Comparison of ENCODE assay signal across 8 cellular contexts in the genomic region with DNA sequence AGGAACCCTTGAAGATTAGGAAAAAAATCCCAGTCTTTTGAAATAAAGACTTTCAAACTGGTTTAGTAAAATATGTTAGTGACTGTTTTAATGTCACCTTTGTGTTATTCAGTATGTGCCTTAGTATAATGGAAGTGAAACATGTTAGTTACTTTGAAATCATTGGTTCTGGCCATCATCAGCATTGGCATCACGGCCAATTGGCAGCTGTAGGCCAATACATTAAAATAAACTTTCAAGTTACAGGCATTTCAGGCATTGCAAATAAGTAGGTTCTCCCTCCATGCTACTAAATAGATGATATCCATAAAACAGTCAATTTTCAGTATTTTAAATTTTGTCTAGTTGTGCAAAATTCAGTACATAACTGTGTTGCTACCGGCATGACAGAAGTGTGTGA. TPM values are rescaled to one million over a fixed set of nuclear protein-coding genes. Genes with fewer than 3 reads are reported as not detected.
DNase-seq lines count a peak whose midpoint lies in the region; ATAC-seq lines count a peak whose summit lies in the region.

No MANE protein-coding gene starts in this region.

- ATAC-seq in HG03378 (IDR thresholded peaks at IDR 0.05; ENCODE audit: unreplicated experiment) (no peak), GM18873 (IDR thresholded peaks at IDR 0.05; ENCODE audit: low FRiP score, unreplicated experiment) (no peak)

- no peaks in the 10 kb centered on the region for H3K27me3 Mint-ChIP-seq in activated CD4-positive, alpha-beta memory T cell treated with anti-CD3 and anti-CD28 coated beads, Interleukin-2, amount 10 ng/mL, durations not matched to agents 7 days and 5 days

- H3K36me3 Mint-ChIP-seq in activated CD4-positive, alpha-beta memory T cell treated with anti-CD3 and anti-CD28 coated beads, Interleukin-2, amount 10 ng/mL, durations not matched to agents 7 days and 5 days (ENCODE audit: low read depth), result peaks cover 37% of the 10 kb centered on the region

- peak overlapping the region; percentile 77 for H3K27ac Mint-ChIP-seq in activated CD4-positive, alpha-beta memory T cell treated with anti-CD3 and anti-CD28 coated beads, Interleukin-2, amount 10 ng/mL, durations not matched to agents 7 days and 5 days

- H3K4me1 Mint-ChIP-seq in activated CD4-positive, alpha-beta memory T cell treated with anti-CD3 and anti-CD28 coated beads, Interleukin-2, amount 10 ng/mL, durations not matched to agents 7 days and 5 days, result peaks cover 57% of the 10 kb centered on the region

- peaks cover 11 to 45% (median 36%) of the 10 kb centered on the region in 5 donors for H3K4me1 ChIP-seq in subcutaneous abdominal adipose tissue (ENCODE audit: control insufficient read depth in 5 of 5, insufficient read depth in 5 of 5, low read length in 5 of 5)

- POLR2A ChIA-PET in activated CD4-positive, alpha-beta memory T cell treated with anti-CD3 and anti-CD28 coated beads, Interleukin-2, amount 10 ng/mL, durations not matched to agents 7 days and 5 days (lab: Charles Lee), result interaction anchor here (0.6 to 1.9 kb wide), 8 partner anchors 10 to 502 kb away, joined by 3 to 12 read pairs (median 8); a partner anchor contains a TSS

- peak overlapping the region; percentile 17 to 91 (median 49) for H3K9ac ChIP-seq in subcutaneous abdominal adipose tissue (ENCODE audit: low read length in 5 of 5)

- H3K4me3 ChIP-seq in iPS-11a (ENCODE audit: low read depth, low read length) (peak overlapping the region; percentile 50), subcutaneous abdominal adipose tissue (ENCODE audit: low read depth in 1 of 5, low read length in 5 of 5) (peak overlapping the region; percentile 80 to 94 (median 84))

- H3K27me3 ChIP-seq in subcutaneous abdominal adipose tissue (ENCODE audit: control insufficient read depth in 5 of 5, insufficient read depth in 4 of 5, low read length in 5 of 5), result no peaks in the 10 kb centered on the region

- H3K4me3 Mint-ChIP-seq in activated CD4-positive, alpha-beta memory T cell treated with anti-CD3 and anti-CD28 coated beads, Interleukin-2, amount 10 ng/mL, durations not matched to agents 7 days and 5 days, result peak overlapping the region; percentile 82

- CTCF ChIA-PET in activated CD4-positive, alpha-beta memory T cell treated with anti-CD3 and anti-CD28 coated beads, Interleukin-2, amount 10 ng/mL, durations not matched to agents 7 days and 5 days (lab: Charles Lee), result no interaction called here

- no peaks in the 10 kb centered on the region for H3K9me3 Mint-ChIP-seq in activated CD4-positive, alpha-beta memory T cell treated with anti-CD3 and anti-CD28 coated beads, Interleukin-2, amount 10 ng/mL, durations not matched to agents 7 days and 5 days

- no peaks in the 10 kb centered on the region for H3K9me3 ChIP-seq in subcutaneous abdominal adipose tissue (ENCODE audit: control insufficient read depth in 5 of 5, low read length in 5 of 5)

- no peaks in the 10 kb centered on the region for H3K36me3 ChIP-seq in subcutaneous abdominal adipose tissue (ENCODE audit: control insufficient read depth in 5 of 5, insufficient read depth in 5 of 5, low read length in 5 of 5)

- H3K27ac ChIP-seq in subcutaneous abdominal adipose tissue (ENCODE audit: low read depth, low read length), result peak overlapping the region; percentile 91

- DNase-seq in NCI-H2196 (lab: John Stamatoyannopoulos, UW; ENCODE audit: unreplicated experiment) (peak; percentile 29), NCI-H2196 treated with DMSO at 0.1 percent for 48 hours (lab: John Stamatoyannopoulos, UW; ENCODE audit: unreplicated experiment) (no peak), NCI-H1417 treated with DMSO at 0.1 percent for 48 hours (lab: John Stamatoyannopoulos, UW) (no peak)
- no peak for DNase-seq in activated CD4-positive, alpha-beta memory T cell treated with anti-CD3 and anti-CD28 coated beads, Interleukin-2, amount 10 ng/mL, durations not matched to agents 7 days and 5 days

RNA-seq across cellular contexts. Expression of a gene that starts 4.5 kb away (rescaled TPM):
- total RNA-seq in activated CD4-positive, alpha-beta memory T cell treated with anti-CD3 and anti-CD28 coated beads, Interleukin-2, amount 10 ng/mL, durations not matched to agents 7 days and 5 days, result 10 to 100 TPM; 61.7 to 62.0 TPM

RNA-seq across cellular contexts. Expression of a gene that starts 4.6 kb away (rescaled TPM):
- 1 to 10 TPM; 1.4 to 2.7 TPM for total RNA-seq in activated CD4-positive, alpha-beta memory T cell treated with anti-CD3 and anti-CD28 coated beads, Interleukin-2, amount 10 ng/mL, durations not matched to agents 7 days and 5 days
